ENCODE assay signal across 2 cellular contexts in genomic region chr2:39521876-39522517, GRCh38.
A peak's percentile ranks its signal among the peaks of the same experiment; 100 is the strongest.
TF ChIP-seq lines count a peak whose summit lies in the region.

No MANE protein-coding gene starts in this region.

TF ChIP-seq in HEK293, 187 proteins besides CTCF, POLR2A, EP300 and RAD21 (continued from another document):
- TF ChIP-seq, protein P1, sequence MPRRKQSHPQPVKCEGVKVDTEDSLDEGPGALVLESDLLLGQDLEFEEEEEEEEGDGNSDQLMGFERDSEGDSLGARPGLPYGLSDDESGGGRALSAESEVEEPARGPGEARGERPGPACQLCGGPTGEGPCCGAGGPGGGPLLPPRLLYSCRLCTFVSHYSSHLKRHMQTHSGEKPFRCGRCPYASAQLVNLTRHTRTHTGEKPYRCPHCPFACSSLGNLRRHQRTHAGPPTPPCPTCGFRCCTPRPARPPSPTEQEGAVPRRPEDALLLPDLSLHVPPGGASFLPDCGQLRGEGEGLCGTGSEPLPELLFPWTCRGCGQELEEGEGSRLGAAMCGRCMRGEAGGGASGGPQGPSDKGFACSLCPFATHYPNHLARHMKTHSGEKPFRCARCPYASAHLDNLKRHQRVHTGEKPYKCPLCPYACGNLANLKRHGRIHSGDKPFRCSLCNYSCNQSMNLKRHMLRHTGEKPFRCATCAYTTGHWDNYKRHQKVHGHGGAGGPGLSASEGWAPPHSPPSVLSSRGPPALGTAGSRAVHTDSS (tag by site-specific recombination; IDR thresholded peaks at IDR 0.05): no peak
- TF ChIP-seq ZNF223 (tag by site-specific recombination; IDR thresholded peaks at IDR 0.05) (no peak), SETDB1 (IDR thresholded peaks at IDR 0.05; ENCODE audit: insufficient read length, low read length) (peak; percentile 71), ZNF639 (tag by site-specific recombination; IDR thresholded peaks at IDR 0.05) (no peak), ZNF626 (tag by site-specific recombination; IDR thresholded peaks at IDR 0.05) (no peak), ZNF600 (tag by site-specific recombination; IDR thresholded peaks at IDR 0.05) (no peak), OSR2 (tag by site-specific recombination; IDR thresholded peaks at IDR 0.05) (no peak)

TF ChIP-seq in K562, 482 proteins besides CTCF, POLR2A, EP300 and RAD21 (continued from another document):
- TF ChIP-seq CEBPZ (IDR thresholded peaks at IDR 0.05; ENCODE audit: borderline replicate concordance, low read depth, low read length) (peak; percentile 56; the same call in 1 of the 2 replicates), RFX7 (CRISPR knock-in tag; IDR thresholded peaks at IDR 0.05) (no peak), ZFP36 (IDR thresholded peaks at IDR 0.05; ENCODE audit: low read depth, low read length, partially characterized antibody) (peak; percentile 87), ZNF57 (CRISPR knock-in tag; IDR thresholded peaks at IDR 0.05) (no peak)
- TF ChIP-seq, protein P2, sequence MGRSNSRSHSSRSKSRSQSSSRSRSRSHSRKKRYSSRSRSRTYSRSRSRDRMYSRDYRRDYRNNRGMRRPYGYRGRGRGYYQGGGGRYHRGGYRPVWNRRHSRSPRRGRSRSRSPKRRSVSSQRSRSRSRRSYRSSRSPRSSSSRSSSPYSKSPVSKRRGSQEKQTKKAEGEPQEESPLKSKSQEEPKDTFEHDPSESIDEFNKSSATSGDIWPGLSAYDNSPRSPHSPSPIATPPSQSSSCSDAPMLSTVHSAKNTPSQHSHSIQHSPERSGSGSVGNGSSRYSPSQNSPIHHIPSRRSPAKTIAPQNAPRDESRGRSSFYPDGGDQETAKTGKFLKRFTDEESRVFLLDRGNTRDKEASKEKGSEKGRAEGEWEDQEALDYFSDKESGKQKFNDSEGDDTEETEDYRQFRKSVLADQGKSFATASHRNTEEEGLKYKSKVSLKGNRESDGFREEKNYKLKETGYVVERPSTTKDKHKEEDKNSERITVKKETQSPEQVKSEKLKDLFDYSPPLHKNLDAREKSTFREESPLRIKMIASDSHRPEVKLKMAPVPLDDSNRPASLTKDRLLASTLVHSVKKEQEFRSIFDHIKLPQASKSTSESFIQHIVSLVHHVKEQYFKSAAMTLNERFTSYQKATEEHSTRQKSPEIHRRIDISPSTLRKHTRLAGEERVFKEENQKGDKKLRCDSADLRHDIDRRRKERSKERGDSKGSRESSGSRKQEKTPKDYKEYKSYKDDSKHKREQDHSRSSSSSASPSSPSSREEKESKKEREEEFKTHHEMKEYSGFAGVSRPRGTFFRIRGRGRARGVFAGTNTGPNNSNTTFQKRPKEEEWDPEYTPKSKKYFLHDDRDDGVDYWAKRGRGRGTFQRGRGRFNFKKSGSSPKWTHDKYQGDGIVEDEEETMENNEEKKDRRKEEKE (IDR thresholded peaks at IDR 0.05; ENCODE audit: borderline replicate concordance in 1 of 2, control insufficient read depth in 1 of 2, low read depth in 2 of 2, low read length in 1 of 2): no peak
